25 cellular contexts compared by ENCODE assay signal in the genomic region with DNA sequence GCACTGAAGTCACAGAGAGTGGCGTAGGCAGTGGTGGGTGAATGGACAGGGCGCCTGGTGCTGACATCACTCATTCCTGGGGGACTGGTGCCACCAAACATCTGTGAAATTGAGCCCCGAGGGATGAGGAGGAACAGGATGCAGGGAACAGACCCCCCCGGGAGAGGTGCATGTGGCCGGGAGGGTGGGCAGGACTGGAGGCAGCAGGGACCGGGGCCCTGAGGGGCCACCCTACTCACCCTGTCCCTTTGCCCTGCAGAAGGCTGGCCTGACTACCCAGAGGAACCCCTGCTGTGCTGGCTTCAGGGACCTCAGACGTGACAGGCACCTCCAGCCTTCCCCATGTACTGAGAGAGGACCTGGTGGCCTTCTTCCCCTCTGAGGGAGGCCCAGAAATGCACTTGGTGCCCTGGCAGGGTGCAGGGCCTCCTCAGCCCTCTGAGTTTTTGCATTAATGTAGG. TPM values are rescaled to one million over a fixed set of nuclear protein-coding genes. Genes with fewer than 3 reads are reported as not detected.
DNase-seq lines count a peak whose midpoint lies in the region; ATAC-seq and TF ChIP-seq lines count a peak whose summit lies in the region.
"Had no signal": no experiment of that assay in that cellular context is flagged by ENCODE, and none has a peak within 500 bp of the region (broad histone marks: within the 10 kb centered on the region; RNA-seq: fewer than 3 reads in every experiment).

No MANE protein-coding gene starts in this region.

- no peaks in the 10 kb centered on the region for H3K4me1 ChIP-seq in sigmoid colon
- H3K4me1 ChIP-seq in mesendoderm (ENCODE audit: control insufficient read depth, low read depth, low read length): peaks cover 6% of the 10 kb centered on the region
- H3K4me1 ChIP-seq: SJCRH30 had no signal

- H3K4me3 Mint-ChIP-seq in stimulated activated naive CD8-positive, alpha-beta T cell treated with anti-CD3 and anti-CD28 coated beads, Interleukin-15, amount 100 ng/mL, for 72 hours: no peak overlapping the region
- H3K4me3 Mint-ChIP-seq: CD4-positive, CD25-positive, alpha-beta regulatory T cell had no signal

- H3K79me1 ChIP-seq in mesendoderm (ENCODE audit: low read length): peaks cover 16% of the 10 kb centered on the region

- no peak overlapping the region for H2BK5ac ChIP-seq in mesendoderm (ENCODE audit: low read length)

- WGBS in sigmoid colon, 2 donors: 90% methylated on average over 7 of the region's 7 CpGs
- no CpG with 5 or more reads among the region's 7 CpGs for WGBS in mesendoderm (ENCODE audit: extremely low coverage, insufficient coverage, low lambda C conversion rate)

- no peak overlapping the region for H2BK15ac ChIP-seq in mesendoderm (replicated peaks; ENCODE audit: low read depth)

- H3K4me1 Mint-ChIP-seq in stimulated activated naive CD8-positive, alpha-beta T cell treated with anti-CD3 and anti-CD28 coated beads, Interleukin-15, amount 100 ng/mL, for 72 hours: no peaks in the 10 kb centered on the region
- H3K4me1 Mint-ChIP-seq: CD4-positive, CD25-positive, alpha-beta regulatory T cell had no signal

- H3K27ac ChIP-seq in sigmoid colon: no peak overlapping the region
- no peak overlapping the region for H3K27ac ChIP-seq in mesendoderm (ENCODE audit: low read depth, low read length)
- H3K27ac ChIP-seq: 22Rv1, SJCRH30 had no signal

- H3K9me3 ChIP-seq in sigmoid colon: no peaks in the 10 kb centered on the region
- H3K9me3 ChIP-seq: BE2C, SJCRH30 had no signal

- no peaks in the 10 kb centered on the region for H3K27me3 Mint-ChIP-seq in stimulated activated naive CD8-positive, alpha-beta T cell treated with anti-CD3 and anti-CD28 coated beads, Interleukin-15, amount 100 ng/mL, for 72 hours
- H3K27me3 Mint-ChIP-seq: CD4-positive, CD25-positive, alpha-beta regulatory T cell had no signal

- H3K18ac ChIP-seq in mesendoderm (ENCODE audit: low read length): no peak overlapping the region

- intact Hi-C loops in sigmoid colon (cut with DNase I): no loop called here

- TF ChIP-seq POLR2A in sigmoid colon (IDR thresholded peaks at IDR 0.05): no peak

- no peak overlapping the region for H3K4ac ChIP-seq in mesendoderm (ENCODE audit: low read depth, low read length)

- no peak overlapping the region for H3K4me2 ChIP-seq in mesendoderm (ENCODE audit: low read length)

- no peak overlapping the region for H3K56ac ChIP-seq in mesendoderm (ENCODE audit: low read length)

- H4K5ac ChIP-seq in mesendoderm (ENCODE audit: low read length): no peak overlapping the region

- no peak for DNase-seq in stimulated activated naive CD8-positive, alpha-beta T cell treated with anti-CD3 and anti-CD28 coated beads, Interleukin-15, amount 100 ng/mL, for 72 hours
- DNase-seq in stimulated activated naive CD8-positive, alpha-beta T cell treated with anti-CD3 and anti-CD28 coated beads, Interleukin-15, Interleukin-2, amounts not matched to agents 100 U/mL and 50 U/mL, for 24 hours: no peak
- DNase-seq in islet precursor cell: peak; percentile 41
- DNase-seq in sigmoid colon: peak; percentile 60
- DNase-seq in mesendoderm: no peak
- no peak for DNase-seq in cerebellar nuclear complex (lab: John Stamatoyannopoulos, UW)
- no peak for DNase-seq in SW 1271 (lab: John Stamatoyannopoulos, UW)
- DNase-seq: BE2C; CD4-positive, CD25-positive, alpha-beta regulatory T cell; DMS153; DND-41; KBM-7; MV-4-11; NCI-H1694; NCI-H2029 treated with DMSO at 0.1 percent for 48 hours; NCI-H446 treated with DMSO at 0.1 percent for 48 hours; NCI-H526; NCI-H82; NK-92 treated with Interleukin-12 subunit alpha and Interleukin-12 subunit beta, amount 100 ng/mL, for 24 hours; PC-3; SJCRH30 had no signal

- no peak overlapping the region for H3K9ac ChIP-seq in mesendoderm (ENCODE audit: low read length)

- H2BK120ac ChIP-seq in mesendoderm (ENCODE audit: low read depth, low read length): no peak overlapping the region

- H3K9me3 Mint-ChIP-seq in stimulated activated naive CD8-positive, alpha-beta T cell treated with anti-CD3 and anti-CD28 coated beads, Interleukin-15, amount 100 ng/mL, for 72 hours: no peaks in the 10 kb centered on the region
- H3K9me3 Mint-ChIP-seq: CD4-positive, CD25-positive, alpha-beta regulatory T cell had no signal

- TF ChIP-seq CTCF in sigmoid colon (IDR thresholded peaks at IDR 0.05): no peak

- no peak for TF ChIP-seq EP300 in sigmoid colon (IDR thresholded peaks at IDR 0.05)

- H3K27me3 ChIP-seq in sigmoid colon (no peaks in the 10 kb centered on the region), mesendoderm (ENCODE audit: insufficient read depth, low read length, poor library complexity) (no peaks in the 10 kb centered on the region)
- H3K27me3 ChIP-seq: BE2C, SJCRH30 had no signal

- no peak overlapping the region for H4K8ac ChIP-seq in mesendoderm (ENCODE audit: low read depth, low read length)

- no peak overlapping the region for H2AK5ac ChIP-seq in mesendoderm (ENCODE audit: low read length)

- H3K4me3 ChIP-seq in sigmoid colon (no peak overlapping the region), mesendoderm (ENCODE audit: low read length) (no peak overlapping the region)
- H3K4me3 ChIP-seq: SJCRH30 had no signal

- peaks cover 3% of the 10 kb centered on the region for H3K79me2 ChIP-seq in mesendoderm (ENCODE audit: control insufficient read depth, insufficient read depth, low read length)

- peak; percentile 36 for ATAC-seq in stimulated activated naive CD8-positive, alpha-beta T cell treated with anti-CD3 and anti-CD28 coated beads, Interleukin-15, amount 100 ng/mL, for 72 hours
- no peak for ATAC-seq in stimulated activated naive CD8-positive, alpha-beta T cell treated with anti-CD3 and anti-CD28 coated beads, Interleukin-15, Interleukin-2, amounts not matched to agents 100 U/mL and 50 U/mL, for 24 hours
- ATAC-seq in HG02938 (IDR thresholded peaks at IDR 0.05; ENCODE audit: unreplicated experiment): no peak
- ATAC-seq: PC-3, Right ventricle myocardium inferior had no signal

- no peak overlapping the region for H3K23ac ChIP-seq in mesendoderm (ENCODE audit: low read length)

- no peak overlapping the region for H3K27ac Mint-ChIP-seq in stimulated activated naive CD8-positive, alpha-beta T cell treated with anti-CD3 and anti-CD28 coated beads, Interleukin-15, amount 100 ng/mL, for 72 hours
- H3K27ac Mint-ChIP-seq: CD4-positive, CD25-positive, alpha-beta regulatory T cell had no signal

- H3K36me3 ChIP-seq in sigmoid colon: no peaks in the 10 kb centered on the region
- H3K36me3 ChIP-seq in mesendoderm (ENCODE audit: control insufficient read depth, insufficient read depth, low read length): peaks cover 1% of the 10 kb centered on the region
- H3K36me3 ChIP-seq: BE2C, SJCRH30 had no signal

RNA-seq across cellular contexts. Expression of a gene that starts 25.1 kb away (rescaled TPM):
- total RNA-seq in sigmoid colon: under 1 TPM in 3 of 4 donors, not detected in 1; 0.16 to 0.36 (median 0.27) TPM
- under 1 TPM in 2 of 3 donors, not detected in 1; 0.60 to 0.69 TPM for polyA plus RNA-seq in sigmoid colon
- polyA plus RNA-seq in mesendoderm (2013, experiment 1 of 2): 1.9 TPM
- polyA plus RNA-seq in mesendoderm (2013, experiment 2 of 2): 1.7 TPM
- total RNA-seq: CD4-positive, CD25-positive, alpha-beta regulatory T cell; MCF 10A; PC-3; SJCRH30 had no signal
- polyA plus RNA-seq: CD4-positive, CD25-positive, alpha-beta regulatory T cell had no signal

Comparison
In these comparisons a context has a peak if more than half of its experiments do, and no peak if none do; other contexts are left out.
1. DNase-seq: peak in islet precursor cell (single experiment) and sigmoid colon (single experiment); none in stimulated activated naive CD8-positive, alpha-beta T cell treated with anti-CD3 and anti-CD28 coated beads, Interleukin-15, amount 100 ng/mL, for 72 hours (0 of 2), stimulated activated naive CD8-positive, alpha-beta T cell treated with anti-CD3 and anti-CD28 coated beads, Interleukin-15, Interleukin-2, amounts not matched to agents 100 U/mL and 50 U/mL, for 24 hours (single experiment), mesendoderm (single experiment), cerebellar nuclear complex (0 of 2) and SW 1271 (0 of 2).